ENCODE assay signal across 9 cellular contexts in the genomic region with DNA sequence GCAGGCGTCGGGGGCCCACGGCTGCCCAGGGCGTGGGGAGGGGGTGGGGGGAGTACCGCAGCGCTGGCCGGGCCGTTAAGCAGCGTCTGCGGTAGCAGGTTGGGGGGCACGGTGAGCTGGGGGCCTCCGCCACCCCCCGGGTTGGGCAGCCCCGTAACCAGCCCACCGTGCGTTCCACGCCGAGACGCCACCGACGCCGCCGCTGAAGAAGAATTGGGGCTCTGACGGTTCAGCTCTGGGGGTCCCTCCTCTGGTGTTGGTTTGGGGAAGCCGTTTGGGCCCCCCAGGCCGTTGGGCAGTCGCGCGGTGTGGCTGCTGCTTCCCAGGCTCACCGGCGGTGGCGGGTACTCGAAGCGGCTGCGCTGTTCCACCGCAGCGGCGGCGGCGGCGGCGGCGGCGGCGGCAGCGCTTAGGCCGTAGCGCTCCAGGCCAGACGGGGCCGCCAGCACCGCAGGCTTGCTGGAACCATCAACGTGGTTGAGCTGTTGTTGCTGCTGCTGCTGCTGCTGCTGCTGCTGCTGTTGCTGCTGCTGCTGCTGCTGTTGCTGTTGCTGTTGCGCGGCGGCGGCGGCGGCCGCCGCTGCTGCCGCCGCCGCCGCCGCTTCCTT. TPM values are rescaled to one million over a fixed set of nuclear protein-coding genes. Genes with fewer than 3 reads are reported as not detected.
A peak's percentile ranks its signal among the peaks of the same experiment; 100 is the strongest.
DNase-seq lines count a peak whose midpoint lies in the region; ATAC-seq, FAIRE-seq and TF ChIP-seq lines count a peak whose summit lies in the region.
"Had no signal": no experiment of that assay in that cellular context is flagged by ENCODE, and none has a peak within 500 bp of the region (broad histone marks: within the 10 kb centered on the region; RNA-seq: fewer than 3 reads in every experiment).

No MANE protein-coding gene starts in this region.

- peak; percentile 15 for ATAC-seq in HG03280 (IDR thresholded peaks at IDR 0.05; ENCODE audit: unreplicated experiment)
- ATAC-seq in T-helper 17 cell, result peak; percentile 35

- H3K4me3 ChIP-seq in breast epithelium (peak overlapping the region; percentile 91 to 95 (median 94)), kidney (ENCODE audit: low read length in 2 of 2) (peak overlapping the region; percentile 78 to 86)

- H3K9me3 ChIP-seq in T-helper 17 cell (ENCODE audit: control insufficient read depth, low read length, poor library complexity, severe bottlenecking) (no peaks in the 10 kb centered on the region), breast epithelium (no peaks in the 10 kb centered on the region), kidney (ENCODE audit: control insufficient read depth in 1 of 2, low read length in 2 of 2) (no peaks in the 10 kb centered on the region)

- H3K27ac ChIP-seq in breast epithelium, result peak overlapping the region; percentile 99
- peak overlapping the region; percentile 99 for H3K27ac ChIP-seq in kidney (ENCODE audit: low read depth in 2 of 2, low read length in 2 of 2)

- intact Hi-C loops in breast epithelium (cut with DNase I; ENCODE audit: low total_unique reads) (loop anchor here (1.0 to 5.0 kb wide), 2 partner anchors 40 to 110 kb away; no protein-coding TSS in a partner anchor), kidney (cut with DNase I) (no loop called here)

- peak overlapping the region; percentile 81 for H3K27ac Mint-ChIP-seq in T-helper 17 cell

- peak; percentile 18 for DNase-seq in NCI-H510A (lab: John Stamatoyannopoulos, UW)
- no peak for DNase-seq in NCI-H510A treated with DMSO at 0.1 percent for 48 hours (lab: John Stamatoyannopoulos, UW)
- DNase-seq in T-helper 17 cell, result peak; percentile 46 to 49 (median 48)
- no peak for DNase-seq in breast epithelium (ENCODE audit: low spot score in 2 of 2)
- peak; percentile 82 for DNase-seq in kidney
- peak; percentile 27 for DNase-seq in stimulated activated CD8-positive, alpha-beta memory T cell treated with anti-CD3 and anti-CD28 coated beads, Interleukin-12 subunit alpha, Interleukin-12 subunit beta, amount 100 ng/mL, for 1 hour (ENCODE audit: low read depth)
- no peak for DNase-seq in medulla oblongata (ENCODE audit: extremely low spot score)

- H3K36me3 ChIP-seq in breast epithelium, result no peaks in the 10 kb centered on the region
- H3K36me3 ChIP-seq in kidney (ENCODE audit: control insufficient read depth in 1 of 2, insufficient read depth in 2 of 2, low read length in 2 of 2), result peaks cover 0 to 14% of the 10 kb centered on the region in 2 donors

- H3K27me3 ChIP-seq in breast epithelium, result no peaks in the 10 kb centered on the region

- peaks cover 3% of the 10 kb centered on the region for H3K36me3 Mint-ChIP-seq in T-helper 17 cell (ENCODE audit: low read depth)

- no peak for TF ChIP-seq POLR2A in breast epithelium (IDR thresholded peaks at IDR 0.05)

- no peaks in the 10 kb centered on the region for H3K27me3 Mint-ChIP-seq in T-helper 17 cell

- FAIRE-seq in kidney (lab: Jason Lieb, UNC), result no peak
- FAIRE-seq: islet of Langerhans had no signal

- H3K4me1 Mint-ChIP-seq in T-helper 17 cell, result peaks cover 40% of the 10 kb centered on the region

- H3K9ac ChIP-seq in kidney (ENCODE audit: low read length in 2 of 2), result peak overlapping the region; percentile 88 to 95

- H3K4me3 Mint-ChIP-seq in T-helper 17 cell, result peak overlapping the region; percentile 98

- peaks cover 19 to 22% of the 10 kb centered on the region in 2 donors for H3K4me1 ChIP-seq in breast epithelium
- peaks cover 41 to 49% of the 10 kb centered on the region in 2 donors for H3K4me1 ChIP-seq in kidney (ENCODE audit: control insufficient read depth in 1 of 2, insufficient read depth in 1 of 2, low read depth in 1 of 2, low read length in 2 of 2)

- TF ChIP-seq CTCF in breast epithelium (IDR thresholded peaks at IDR 0.05), result no peak
- TF ChIP-seq CTCF in kidney (IDR thresholded peaks at IDR 0.05; ENCODE audit: borderline replicate concordance, extremely low read depth, insufficient read depth), result no peak

RNA-seq across cellular contexts. Expression of gene IRF2BPL, which starts 1.5 kb away (rescaled TPM):
- total RNA-seq in T-helper 17 cell (10 to 100 TPM; 41.9 to 51.7 TPM), breast epithelium (10 to 100 TPM; 39.5 to 76.5 (median 47.2) TPM), kidney (97.1 TPM)
- 15.7 TPM for polyA plus RNA-seq in kidney (ENCODE audit: insufficient read depth, low read depth, low replicate concordance)

Comparison
In these comparisons a context has a peak if more than half of its experiments do, and no peak if none do; other contexts are left out.
1. DNase-seq: peak in NCI-H510A (single experiment), T-helper 17 cell (3 of 3), kidney (single experiment) and stimulated activated CD8-positive, alpha-beta memory T cell treated with anti-CD3 and anti-CD28 coated beads, Interleukin-12 subunit alpha, Interleukin-12 subunit beta, amount 100 ng/mL, for 1 hour (single experiment); none in NCI-H510A treated with DMSO at 0.1 percent for 48 hours (single experiment), breast epithelium (0 of 2) and medulla oblongata (single experiment).